Comparison of ENCODE assay signal across 8 cellular contexts in the genomic region with DNA sequence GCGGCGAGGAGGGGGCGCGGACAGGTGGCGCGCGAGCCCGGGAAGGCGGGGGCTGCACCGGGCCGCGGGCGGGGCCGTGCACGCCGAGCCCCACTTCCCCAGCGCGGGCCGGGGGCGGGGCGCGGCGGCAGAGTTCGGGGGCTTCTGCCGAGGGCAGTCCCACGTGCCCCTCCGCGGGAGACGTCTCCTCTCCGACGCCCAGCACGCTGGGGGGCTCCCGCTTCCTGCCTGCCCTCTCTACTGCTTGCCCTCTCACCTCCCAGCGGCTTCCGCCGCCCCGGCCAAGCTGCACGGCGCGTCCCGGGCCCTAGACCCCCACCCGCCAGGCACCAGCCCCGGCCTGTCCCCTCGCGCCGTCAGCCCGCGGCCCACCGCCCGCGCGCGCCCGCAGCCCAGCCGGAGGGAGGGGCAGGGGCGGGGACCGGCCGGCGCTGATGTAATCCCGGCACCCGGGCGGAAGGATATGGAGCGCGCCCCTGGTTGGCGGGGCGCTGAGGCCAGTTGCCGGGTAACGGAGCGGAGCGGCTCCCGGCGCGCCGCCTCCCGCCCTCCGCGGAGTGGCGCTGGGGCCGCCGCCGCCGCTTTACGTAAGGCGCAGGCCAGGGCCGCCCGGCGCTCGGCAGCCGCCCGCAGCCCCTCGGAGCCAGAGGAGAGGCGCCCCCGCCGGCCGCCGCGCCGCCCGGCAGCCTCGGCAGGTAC. TPM values are rescaled to one million over a fixed set of nuclear protein-coding genes. Genes with fewer than 3 reads are reported as not detected.
DNase-seq lines count a peak whose midpoint lies in the region; ATAC-seq, FAIRE-seq and TF ChIP-seq lines count a peak whose summit lies in the region.

A gene with protein sequence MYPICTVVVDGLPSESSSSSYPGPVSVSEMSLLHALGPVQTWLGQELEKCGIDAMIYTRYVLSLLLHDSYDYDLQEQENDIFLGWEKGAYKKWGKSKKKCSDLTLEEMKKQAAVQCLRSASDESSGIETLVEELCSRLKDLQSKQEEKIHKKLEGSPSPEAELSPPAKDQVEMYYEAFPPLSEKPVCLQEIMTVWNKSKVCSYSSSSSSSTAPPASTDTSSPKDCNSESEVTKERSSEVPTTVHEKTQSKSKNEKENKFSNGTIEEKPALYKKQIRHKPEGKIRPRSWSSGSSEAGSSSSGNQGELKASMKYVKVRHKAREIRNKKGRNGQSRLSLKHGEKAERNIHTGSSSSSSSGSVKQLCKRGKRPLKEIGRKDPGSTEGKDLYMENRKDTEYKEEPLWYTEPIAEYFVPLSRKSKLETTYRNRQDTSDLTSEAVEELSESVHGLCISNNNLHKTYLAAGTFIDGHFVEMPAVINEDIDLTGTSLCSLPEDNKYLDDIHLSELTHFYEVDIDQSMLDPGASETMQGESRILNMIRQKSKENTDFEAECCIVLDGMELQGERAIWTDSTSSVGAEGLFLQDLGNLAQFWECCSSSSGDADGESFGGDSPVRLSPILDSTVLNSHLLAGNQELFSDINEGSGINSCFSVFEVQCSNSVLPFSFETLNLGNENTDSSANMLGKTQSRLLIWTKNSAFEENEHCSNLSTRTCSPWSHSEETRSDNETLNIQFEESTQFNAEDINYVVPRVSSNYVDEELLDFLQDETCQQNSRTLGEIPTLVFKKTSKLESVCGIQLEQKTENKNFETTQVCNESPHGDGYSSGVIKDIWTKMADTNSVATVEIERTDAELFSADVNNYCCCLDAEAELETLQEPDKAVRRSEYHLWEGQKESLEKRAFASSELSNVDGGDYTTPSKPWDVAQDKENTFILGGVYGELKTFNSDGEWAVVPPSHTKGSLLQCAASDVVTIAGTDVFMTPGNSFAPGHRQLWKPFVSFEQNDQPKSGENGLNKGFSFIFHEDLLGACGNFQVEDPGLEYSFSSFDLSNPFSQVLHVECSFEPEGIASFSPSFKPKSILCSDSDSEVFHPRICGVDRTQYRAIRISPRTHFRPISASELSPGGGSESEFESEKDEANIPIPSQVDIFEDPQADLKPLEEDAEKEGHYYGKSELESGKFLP (N-terminal part only) (plus strand): TSS at position 581 of the 699 bp plus-strand sequence. CDS start 41,727 bp downstream, outside the sequence.

- no peak for FAIRE-seq in HepG2 (lab: Jason Lieb, UNC)

- ATAC-seq in GM19328 (IDR thresholded peaks at IDR 0.05; ENCODE audit: unreplicated experiment) (peak; percentile 63), HG03520 (IDR thresholded peaks at IDR 0.05; ENCODE audit: unreplicated experiment) (peak; percentile 63), HepG2 (peak; percentile 70)

- no peak for TF ChIP-seq CTCF in HepG2 (CRISPR knock-in tag; IDR thresholded peaks at IDR 0.05)

- peaks cover 40% of the 10 kb centered on the region for H3K79me2 ChIP-seq in HepG2 (ENCODE audit: insufficient read depth, low read length)

- in situ Hi-C loops in HepG2 (cut with HindIII; ENCODE audit: extremely low pct_ligation_motif_present, low pct_unique_long_range_greater_than_20kb), result no loop called here

- BruUV-seq in HepG2 (replicated peaks; lab: Mats Ljungman, UMichigan), result no TSS peak

- intact Hi-C loops in HepG2 (cut with micrococcal nuclease; ENCODE audit: unreplicated experiment), result loop anchor here (5.0 kb wide), 1 partner anchor 50 kb away; no protein-coding TSS in a partner anchor

- POLR2A ChIA-PET in HepG2 (lab: Yijun Ruan, JAX), result interaction anchor here (1.2 to 3.1 kb wide), 6 partner anchors 14 to 111 kb away, joined by 3 to 22 read pairs (median 6); no protein-coding TSS in a partner anchor

- H3K9ac ChIP-seq in BLaER1 treated with 17β-estradiol and CSF1 and Interleukin-3, amounts not matched to agents 10 nM and 100 nM, result peak within 1 kb of the TSS; percentile 97 to 100 (median 100)
- H3K9ac ChIP-seq in HepG2 (ENCODE audit: insufficient read depth, low read depth, low read length), result peak within 1 kb of the TSS; percentile 99

- WGBS in HepG2 (ENCODE audit: low lambda C conversion rate), result 2% methylated on average over 9 of the region's 100 CpGs

- H2AFZ ChIP-seq in HepG2 (ENCODE audit: low read length), result no peak within 1 kb of the TSS

- H3K27me3 ChIP-seq in BLaER1 treated with 17β-estradiol and CSF1 and Interleukin-3, amounts not matched to agents 10 nM and 100 nM, result no peaks in the 10 kb centered on the region
- no peaks in the 10 kb centered on the region; a peak in 1 of 5 replicates for H3K27me3 ChIP-seq in HepG2 (ENCODE audit: control insufficient read depth in 1 of 2, insufficient read depth in 2 of 2, low read length in 2 of 2)

- peak within 1 kb of the TSS; percentile 96 to 100 (median 99) for H3K27ac ChIP-seq in BLaER1 treated with 17β-estradiol and CSF1 and Interleukin-3, amounts not matched to agents 10 nM and 100 nM
- peak within 1 kb of the TSS; percentile 93 for H3K27ac ChIP-seq in HepG2 (ENCODE audit: extremely low read length, insufficient read depth, low read length)

- H3K4me3 ChIP-seq in BLaER1 treated with 17β-estradiol and CSF1 and Interleukin-3, amounts not matched to agents 10 nM and 100 nM, result peak within 1 kb of the TSS; percentile 89 to 100 (median 98)
- peak within 1 kb of the TSS; percentile 93 to 98 (median 95) for H3K4me3 ChIP-seq in HepG2 (replicated peaks in 1 of 3; ENCODE audit: insufficient read depth in 1 of 3, low read depth in 2 of 3, low read length in 3 of 3)

- DNase-seq in NCI-H69 (lab: John Stamatoyannopoulos, UW) (peak; percentile 94), dedifferentiated amniotic fluid mesenchymal stem cell (ENCODE audit: extremely low spot score) (peak; percentile 92), HepG2 (ENCODE audit: low spot score) (peak; percentile 68)
- peak; percentile 86 for DNase-seq in activated CD4-positive, alpha-beta T cell treated with anti-CD3 and anti-CD28 coated beads, Interleukin-2, amount 50 U/mL, for 1 hour
- peak; percentile 80 to 88 for DNase-seq in stimulated activated CD4-positive, alpha-beta T cell treated with anti-CD3 and anti-CD28 coated beads, Interleukin-2, amount 100 ng/mL, for 48 hours

- peak; percentile 44 to 54; a peak in 2 of 4 replicates for TF ChIP-seq EP300 in HepG2 (IDR thresholded peaks at IDR 0.05; ENCODE audit: low read depth in 2 of 2, low read length in 2 of 2)
- TF ChIP-seq EP300 in HepG2 (CRISPR knock-in tag; IDR thresholded peaks at IDR 0.05; ENCODE audit: borderline replicate concordance), result no peak

- peak; percentile 81; the same call in 1 of the 2 replicates for TF ChIP-seq RAD21 in HepG2 (CRISPR knock-in tag; IDR thresholded peaks at IDR 0.05)

- H3K36me3 ChIP-seq in BLaER1 treated with 17β-estradiol and CSF1 and Interleukin-3, amounts not matched to agents 10 nM and 100 nM, result peaks cover 11 to 25% (median 22%) of the 10 kb centered on the region in 11 experiments
- H3K36me3 ChIP-seq in HepG2 (replicated peaks in 1 of 2; ENCODE audit: control insufficient read depth in 1 of 2, insufficient read depth in 2 of 2, low read length in 2 of 2), result peaks cover 0 to 2% of the 10 kb centered on the region in 2 experiments; a peak in 2 of 5 replicates

- CTCF ChIA-PET in HepG2 (lab: Yijun Ruan, JAX; ENCODE audit: low intra/inter-chr PET ratio, low total read pairs), result no interaction called here

- H3K4me1 ChIP-seq in BLaER1 treated with 17β-estradiol and CSF1 and Interleukin-3, amounts not matched to agents 10 nM and 100 nM, result peaks cover 69 to 84% (median 74%) of the 10 kb centered on the region in 10 experiments
- peaks cover 70% of the 10 kb centered on the region for H3K4me1 ChIP-seq in HepG2 (ENCODE audit: insufficient read depth, low read length)

- no peak for TF ChIP-seq POLR2A in HepG2 (IDR thresholded peaks at IDR 0.05; ENCODE audit: insufficient read depth in 1 of 2, low read depth in 2 of 2, low read length in 2 of 2)

- H3K9me3 ChIP-seq in BLaER1 treated with 17β-estradiol and CSF1 and Interleukin-3, amounts not matched to agents 10 nM and 100 nM (replicated peaks in 1 of 11), result no peaks in the 10 kb centered on the region
- no peaks in the 10 kb centered on the region for H3K9me3 ChIP-seq in HepG2 (ENCODE audit: low read length)

- H4K20me1 ChIP-seq in BLaER1 treated with 17β-estradiol and CSF1 and Interleukin-3, amounts not matched to agents 10 nM and 100 nM, result peaks cover 36 to 42% (median 38%) of the 10 kb centered on the region in 11 experiments
- peaks cover 30% of the 10 kb centered on the region for H4K20me1 ChIP-seq in HepG2 (ENCODE audit: insufficient read depth, low read length)

- peak within 1 kb of the TSS; percentile 89 to 99 (median 97) for H3K4me2 ChIP-seq in BLaER1 treated with 17β-estradiol and CSF1 and Interleukin-3, amounts not matched to agents 10 nM and 100 nM
- peak within 1 kb of the TSS; percentile 100 for H3K4me2 ChIP-seq in HepG2 (ENCODE audit: low read depth, low read length)

TF ChIP-seq in HepG2, 621 proteins besides CTCF, POLR2A, EP300 and RAD21 (continues in another document):
- no peak for TF ChIP-seq ZNF569 (CRISPR knock-in tag; IDR thresholded peaks at IDR 0.05; ENCODE audit: borderline replicate concordance)

RNA-seq across cellular contexts. Expression of the gene that starts here (rescaled TPM):
- 17.1 and 24.1 TPM in 2 replicates for total RNA-seq in HepG2 (2016; rRNA removed; fragmentation: Illumina TruSeq; extraction: Trizol)
- total RNA-seq in HepG2 (2016; cell fraction: cytosol; rRNA removed; fragmentation: Illumina TruSeq; extraction: Trizol; ENCODE audit: low read depth), result 10.8 and 11.4 TPM in 2 replicates
- total RNA-seq in HepG2 (2016; cell fraction: insoluble cytoplasmic fraction; rRNA removed; fragmentation: Illumina TruSeq; extraction: Trizol), result 17.2 and 22.3 TPM in 2 replicates
- 11.9 and 12.9 TPM in 2 replicates for total RNA-seq in HepG2 (2016; cell fraction: membrane; rRNA removed; fragmentation: Illumina TruSeq; extraction: Trizol)
- 25.6 and 32.5 TPM in 2 replicates for total RNA-seq in HepG2 (2016; cell fraction: nucleus; rRNA removed; fragmentation: Illumina TruSeq; extraction: Trizol)
- 7.8 and 8.1 TPM in 2 replicates for polyA plus RNA-seq in HepG2 (2011; rRNA removed)
- 3.8 and 5.9 TPM in 2 replicates for polyA plus RNA-seq in HepG2 (2011; cell fraction: cytosol; rRNA removed)
- 9.7 and 12.4 TPM in 2 replicates for polyA plus RNA-seq in HepG2 (2011; cell fraction: nucleus; rRNA removed)
- polyA plus RNA-seq in HepG2 (2012), result 10.7 and 10.9 TPM in 2 replicates
- 0.92 and 1.4 TPM in 2 replicates for polyA plus RNA-seq in HepG2 (2016; cell fraction: cytosol; fragmentation: Illumina TruSeq; extraction: Trizol; ENCODE audit: low read depth)
- polyA plus RNA-seq in HepG2 (2016; cell fraction: insoluble cytoplasmic fraction; fragmentation: Illumina TruSeq; extraction: Trizol; ENCODE audit: low read depth), result 13.7 and 13.8 TPM in 2 replicates
- polyA plus RNA-seq in HepG2 (2016; cell fraction: membrane; fragmentation: Illumina TruSeq; extraction: Trizol; ENCODE audit: low read depth), result 2.4 and 2.8 TPM in 2 replicates
- 20.4 and 20.5 TPM in 2 replicates for polyA plus RNA-seq in HepG2 (2016; cell fraction: nucleus; fragmentation: Illumina TruSeq; extraction: Trizol; ENCODE audit: insufficient read depth, low read depth)
- 22.4 and 23.8 TPM in 2 replicates for polyA minus RNA-seq in HepG2 (2011; rRNA and poly(A)+ RNA removed; ENCODE audit: low replicate concordance)
- polyA minus RNA-seq in HepG2 (2011; cell fraction: cytosol; rRNA and poly(A)+ RNA removed), result 6.6 and 9.1 TPM in 2 replicates
- polyA minus RNA-seq in HepG2 (2011; cell fraction: nucleus; rRNA and poly(A)+ RNA removed), result 29.7 and 41.5 TPM in 2 replicates

Comparison
In these comparisons a context has a peak if more than half of its experiments do, and no peak if none do; other contexts are left out.
1. Peak in every context shown above with its lines: DNase-seq, ATAC-seq, H3K4me3 ChIP-seq and H3K27ac ChIP-seq.